8 cellular contexts compared by ENCODE assay signal in the genomic region with DNA sequence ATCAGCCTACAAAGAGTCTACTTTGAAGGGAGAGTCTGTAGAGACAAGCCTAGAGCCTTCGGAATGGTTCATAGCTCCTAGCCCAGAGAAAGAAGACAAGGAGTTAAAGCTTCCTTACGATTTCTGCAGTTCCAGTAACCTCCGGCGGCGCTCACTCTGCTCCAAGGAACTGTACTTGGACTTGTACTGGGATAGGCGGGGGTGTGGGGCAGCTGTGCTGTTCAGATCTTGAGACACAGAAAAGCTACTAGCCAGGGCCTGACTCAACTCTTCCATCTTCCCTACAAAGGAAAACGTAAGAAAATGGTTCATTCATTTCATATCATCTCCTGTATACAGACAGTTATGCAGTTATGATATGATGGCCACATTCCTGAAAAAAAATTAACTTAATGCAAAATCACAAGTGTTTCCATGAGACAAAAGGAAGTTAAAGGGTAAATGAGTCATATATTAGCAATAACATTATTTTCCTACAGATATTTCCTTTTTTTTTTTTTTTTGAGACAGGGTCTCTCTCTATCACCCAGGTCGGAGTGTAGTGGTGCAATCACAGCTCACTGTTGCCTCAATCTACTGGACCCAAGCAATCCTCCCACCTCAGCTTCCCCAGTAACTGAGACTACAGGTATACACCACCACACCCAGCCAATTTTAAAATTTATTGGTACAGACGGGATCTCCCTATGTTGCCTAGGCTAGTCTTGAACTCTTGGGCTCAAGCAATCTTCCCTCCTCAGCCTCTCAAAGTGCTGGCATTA. TPM values are rescaled to one million over a fixed set of nuclear protein-coding genes. Genes with fewer than 3 reads are reported as not detected.
DNase-seq lines count a peak whose midpoint lies in the region; ATAC-seq, FAIRE-seq and TF ChIP-seq lines count a peak whose summit lies in the region.

No MANE protein-coding gene starts in this region.

- H3K9me3 ChIP-seq in astrocyte (ENCODE audit: insufficient read depth, low read depth, low read length) (no peaks in the 10 kb centered on the region), tibial nerve (no peaks in the 10 kb centered on the region)

- TF ChIP-seq POLR2A in tibial nerve (IDR thresholded peaks at IDR 0.05): no peak

- H2AFZ ChIP-seq in astrocyte (ENCODE audit: low read depth, low read length): peak overlapping the region; percentile 23

- CTCF ChIA-PET in activated CD8-positive, alpha-beta memory T cell treated with anti-CD3 and anti-CD28 coated beads, Interleukin-2, amount 10 ng/mL, durations not matched to agents 7 days and 5 days (lab: Charles Lee): interaction anchor here (0.6 to 1.3 kb wide), 3 partner anchors 14 to 253 kb away, joined by 3 to 4 read pairs (median 3); partner anchors contain the start of gene MAN2C1

- no peaks in the 10 kb centered on the region for H3K27me3 Mint-ChIP-seq in activated CD8-positive, alpha-beta memory T cell treated with anti-CD3 and anti-CD28 coated beads, Interleukin-2, amount 10 ng/mL, durations not matched to agents 7 days and 5 days
- no peaks in the 10 kb centered on the region for H3K27me3 Mint-ChIP-seq in astrocyte (ENCODE audit: low read depth, unreplicated experiment)

- H4K20me1 ChIP-seq in astrocyte (ENCODE audit: insufficient read depth, low read length): no peaks in the 10 kb centered on the region

- H3K27ac ChIP-seq in astrocyte (ENCODE audit: low read depth, low read length): peak overlapping the region; percentile 79
- peak overlapping the region; percentile 55 to 85 (median 73) for H3K27ac ChIP-seq in tibial nerve

- peaks cover 25% of the 10 kb centered on the region for H3K36me3 Mint-ChIP-seq in activated CD8-positive, alpha-beta memory T cell treated with anti-CD3 and anti-CD28 coated beads, Interleukin-2, amount 10 ng/mL, durations not matched to agents 7 days and 5 days
- peaks cover 7% of the 10 kb centered on the region for H3K36me3 Mint-ChIP-seq in astrocyte (ENCODE audit: low read depth, unreplicated experiment)

- peak; percentile 4 for TF ChIP-seq CTCF in astrocyte (IDR thresholded peaks at IDR 0.05; ENCODE audit: insufficient read depth, low read depth, low read length)
- peak in 4 of 5 experiments; percentile 24 to 59 (median 44) for TF ChIP-seq CTCF in tibial nerve (IDR thresholded peaks at IDR 0.05)

- intact Hi-C loops in left colon (cut with DNase I, micrococcal nuclease): no loop called here

- TF ChIP-seq EP300 in tibial nerve (IDR thresholded peaks at IDR 0.05): peak in 1 of 2 donors; percentile 75

- H3K4me3 Mint-ChIP-seq in activated CD8-positive, alpha-beta memory T cell treated with anti-CD3 and anti-CD28 coated beads, Interleukin-2, amount 10 ng/mL, durations not matched to agents 7 days and 5 days: no peak overlapping the region
- H3K4me3 Mint-ChIP-seq in astrocyte (ENCODE audit: unreplicated experiment): peak overlapping the region; percentile 71

- peak overlapping the region; percentile 81 for H3K4me2 ChIP-seq in astrocyte (ENCODE audit: low read length)

- H3K9me3 Mint-ChIP-seq in activated CD8-positive, alpha-beta memory T cell treated with anti-CD3 and anti-CD28 coated beads, Interleukin-2, amount 10 ng/mL, durations not matched to agents 7 days and 5 days (ENCODE audit: low read depth): no peaks in the 10 kb centered on the region
- no peaks in the 10 kb centered on the region for H3K9me3 Mint-ChIP-seq in astrocyte (ENCODE audit: unreplicated experiment)

- peaks cover 21% of the 10 kb centered on the region for H3K36me3 ChIP-seq in astrocyte (ENCODE audit: insufficient read depth, low read length)
- H3K36me3 ChIP-seq in tibial nerve: peaks cover 0 to 38% (median 11%) of the 10 kb centered on the region in 3 donors

- DNase-seq in activated CD8-positive, alpha-beta memory T cell treated with anti-CD3 and anti-CD28 coated beads, Interleukin-2, amount 10 ng/mL, durations not matched to agents 7 days and 5 days: no peak
- no peak for DNase-seq in activated CD8-positive, alpha-beta memory T cell treated with anti-CD3 and anti-CD28 coated beads, Interleukin-2, amount 50 U/mL, for 4 hours
- DNase-seq in astrocyte (ENCODE audit: low read depth) (peak; percentile 91), left colon (peak; percentile 58 to 60), tibial nerve (ENCODE audit: low spot score in 2 of 2) (peak; percentile 80 to 87)
- no peak for DNase-seq in activated effector memory CD4-positive, alpha-beta T cell treated with anti-CD3 and anti-CD28 coated beads, Interleukin-2, amount 50 U/mL, for 16 hours

- FAIRE-seq in astrocyte (lab: Jason Lieb, UNC): no peak

- H3K9ac ChIP-seq in astrocyte (ENCODE audit: low read length): peak overlapping the region; percentile 75

- H3K4me1 ChIP-seq in astrocyte (ENCODE audit: insufficient read depth, low read length) (peaks cover 20% of the 10 kb centered on the region), tibial nerve (peaks cover 0 to 50% (median 21%) of the 10 kb centered on the region in 4 donors)

- no peaks in the 10 kb centered on the region for H3K79me2 ChIP-seq in astrocyte (ENCODE audit: insufficient read depth, low read length)

- H3K4me3 ChIP-seq in astrocyte (ENCODE audit: insufficient read depth, low read depth, low read length) (no peak overlapping the region), tibial nerve (peak overlapping the region in 1 of 4 donors; percentile 34)

- H3K27ac Mint-ChIP-seq in activated CD8-positive, alpha-beta memory T cell treated with anti-CD3 and anti-CD28 coated beads, Interleukin-2, amount 10 ng/mL, durations not matched to agents 7 days and 5 days: peak overlapping the region; percentile 62
- peak overlapping the region; percentile 94 for H3K27ac Mint-ChIP-seq in astrocyte (ENCODE audit: unreplicated experiment)

- ATAC-seq in activated CD8-positive, alpha-beta memory T cell treated with anti-CD3 and anti-CD28 coated beads, Interleukin-2, amount 10 ng/mL, durations not matched to agents 7 days and 5 days: no peak
- ATAC-seq in left colon (peak; percentile 24), HG03025 (IDR thresholded peaks at IDR 0.05; ENCODE audit: low FRiP score, unreplicated experiment) (no peak), GM21367 (IDR thresholded peaks at IDR 0.05; ENCODE audit: unreplicated experiment) (no peak)

- no peaks in the 10 kb centered on the region for H3K27me3 ChIP-seq in astrocyte (ENCODE audit: insufficient read depth, low read length)
- H3K27me3 ChIP-seq in tibial nerve: no peaks in the 10 kb centered on the region

- H3K4me1 Mint-ChIP-seq in activated CD8-positive, alpha-beta memory T cell treated with anti-CD3 and anti-CD28 coated beads, Interleukin-2, amount 10 ng/mL, durations not matched to agents 7 days and 5 days: peaks cover 25% of the 10 kb centered on the region
- H3K4me1 Mint-ChIP-seq in astrocyte (ENCODE audit: low read depth, unreplicated experiment): peaks cover 15% of the 10 kb centered on the region

- 13 to 19% methylated on average over 9 of the region's 9 CpGs for WGBS in tibial nerve, 2 donors

RNA-seq across cellular contexts. Expression of gene SNUPN, which starts 4.6 kb away (rescaled TPM):
- 10 to 100 TPM; 25.8 to 27.3 TPM for total RNA-seq in activated CD8-positive, alpha-beta memory T cell treated with anti-CD3 and anti-CD28 coated beads, Interleukin-2, amount 10 ng/mL, durations not matched to agents 7 days and 5 days
- total RNA-seq in astrocyte: 15.9 and 17.0 TPM in 2 replicates
- 10 to 100 TPM; 14.9 to 16.8 TPM for total RNA-seq in left colon
- total RNA-seq in tibial nerve: 10 to 100 TPM; 16.3 to 35.1 (median 23.7) TPM

RNA-seq across cellular contexts. Expression of gene IMP3, which starts 19.1 kb away (rescaled TPM):
- total RNA-seq in activated CD8-positive, alpha-beta memory T cell treated with anti-CD3 and anti-CD28 coated beads, Interleukin-2, amount 10 ng/mL, durations not matched to agents 7 days and 5 days: 100 to 1,000 TPM in 1 of 2 experiments, 10 to 100 TPM in 1; 84.0 to 109 TPM
- 43.9 and 48.4 TPM in 2 replicates for total RNA-seq in astrocyte
- 10 to 100 TPM; 53.9 to 61.3 TPM for total RNA-seq in left colon
- 100 to 1,000 TPM; 163 to 179 (median 170) TPM for total RNA-seq in tibial nerve

RNA-seq across cellular contexts. Expression of gene SNX33, which starts 26.8 kb away (rescaled TPM):
- total RNA-seq in activated CD8-positive, alpha-beta memory T cell treated with anti-CD3 and anti-CD28 coated beads, Interleukin-2, amount 10 ng/mL, durations not matched to agents 7 days and 5 days: 1 to 10 TPM; 1.4 to 3.5 TPM
- 22.3 and 25.6 TPM in 2 replicates for total RNA-seq in astrocyte
- 10 to 100 TPM; 24.3 to 29.3 TPM for total RNA-seq in left colon
- 10 to 100 TPM; 29.7 to 44.9 (median 31.1) TPM for total RNA-seq in tibial nerve

RNA-seq across cellular contexts. Expression of gene PTPN9, which starts 41.8 kb away (rescaled TPM):
- total RNA-seq in activated CD8-positive, alpha-beta memory T cell treated with anti-CD3 and anti-CD28 coated beads, Interleukin-2, amount 10 ng/mL, durations not matched to agents 7 days and 5 days: 10 to 100 TPM; 34.0 to 41.9 TPM
- total RNA-seq in astrocyte: 34.7 and 37.5 TPM in 2 replicates
- total RNA-seq in left colon: 10 to 100 TPM; 39.3 to 39.6 TPM
- 10 to 100 TPM; 24.3 to 45.0 (median 32.0) TPM for total RNA-seq in tibial nerve

Comparison
In these comparisons a context has a peak if more than half of its experiments do, and no peak if none do; other contexts are left out.
1. DNase-seq: peak in astrocyte (single experiment), left colon (2 of 2) and tibial nerve (2 of 2); none in activated CD8-positive, alpha-beta memory T cell treated with anti-CD3 and anti-CD28 coated beads, Interleukin-2, amount 10 ng/mL, durations not matched to agents 7 days and 5 days (single experiment), activated CD8-positive, alpha-beta memory T cell treated with anti-CD3 and anti-CD28 coated beads, Interleukin-2, amount 50 U/mL, for 4 hours (single experiment) and activated effector memory CD4-positive, alpha-beta T cell treated with anti-CD3 and anti-CD28 coated beads, Interleukin-2, amount 50 U/mL, for 16 hours (single experiment).